In the genomic region with DNA sequence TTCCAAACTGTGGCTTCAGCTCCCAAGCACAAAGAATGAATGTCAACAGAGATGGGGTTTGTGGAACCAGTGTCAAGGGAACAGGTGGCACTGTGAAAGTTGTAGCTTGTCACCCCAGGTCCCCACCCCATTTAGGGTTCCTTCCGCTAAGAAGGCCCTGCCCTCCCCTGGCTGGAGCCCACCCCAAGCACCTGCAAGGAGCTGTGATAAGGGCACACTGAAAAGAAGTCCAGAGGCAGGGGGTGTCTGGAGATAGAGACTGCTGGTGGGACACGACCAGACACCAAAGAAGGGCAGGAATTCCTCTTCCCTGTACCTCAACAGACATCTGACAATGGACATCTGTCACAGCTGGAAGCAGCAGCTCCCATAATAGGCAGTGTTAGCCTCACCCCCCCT, we compare ENCODE assay signal across 1 cellular context.
TF ChIP-seq lines count a peak whose summit lies in the region.

No MANE protein-coding gene starts in this region.

TF ChIP-seq in HepG2, 621 proteins besides CTCF, POLR2A, EP300 and RAD21 (continued from another document):
- no peak for TF ChIP-seq ARID3A (IDR thresholded peaks at IDR 0.05; ENCODE audit: low read depth, low read length)
- no peak for TF ChIP-seq TIGD3 (CRISPR knock-in tag; IDR thresholded peaks at IDR 0.05; ENCODE audit: borderline replicate concordance)
- no peak for TF ChIP-seq ESRRA (CRISPR knock-in tag; IDR thresholded peaks at IDR 0.05; ENCODE audit: low read depth)
- TF ChIP-seq KIAA2018 (CRISPR knock-in tag; IDR thresholded peaks at IDR 0.05; ENCODE audit: borderline replicate concordance) = no peak
- TF ChIP-seq, protein P1, sequence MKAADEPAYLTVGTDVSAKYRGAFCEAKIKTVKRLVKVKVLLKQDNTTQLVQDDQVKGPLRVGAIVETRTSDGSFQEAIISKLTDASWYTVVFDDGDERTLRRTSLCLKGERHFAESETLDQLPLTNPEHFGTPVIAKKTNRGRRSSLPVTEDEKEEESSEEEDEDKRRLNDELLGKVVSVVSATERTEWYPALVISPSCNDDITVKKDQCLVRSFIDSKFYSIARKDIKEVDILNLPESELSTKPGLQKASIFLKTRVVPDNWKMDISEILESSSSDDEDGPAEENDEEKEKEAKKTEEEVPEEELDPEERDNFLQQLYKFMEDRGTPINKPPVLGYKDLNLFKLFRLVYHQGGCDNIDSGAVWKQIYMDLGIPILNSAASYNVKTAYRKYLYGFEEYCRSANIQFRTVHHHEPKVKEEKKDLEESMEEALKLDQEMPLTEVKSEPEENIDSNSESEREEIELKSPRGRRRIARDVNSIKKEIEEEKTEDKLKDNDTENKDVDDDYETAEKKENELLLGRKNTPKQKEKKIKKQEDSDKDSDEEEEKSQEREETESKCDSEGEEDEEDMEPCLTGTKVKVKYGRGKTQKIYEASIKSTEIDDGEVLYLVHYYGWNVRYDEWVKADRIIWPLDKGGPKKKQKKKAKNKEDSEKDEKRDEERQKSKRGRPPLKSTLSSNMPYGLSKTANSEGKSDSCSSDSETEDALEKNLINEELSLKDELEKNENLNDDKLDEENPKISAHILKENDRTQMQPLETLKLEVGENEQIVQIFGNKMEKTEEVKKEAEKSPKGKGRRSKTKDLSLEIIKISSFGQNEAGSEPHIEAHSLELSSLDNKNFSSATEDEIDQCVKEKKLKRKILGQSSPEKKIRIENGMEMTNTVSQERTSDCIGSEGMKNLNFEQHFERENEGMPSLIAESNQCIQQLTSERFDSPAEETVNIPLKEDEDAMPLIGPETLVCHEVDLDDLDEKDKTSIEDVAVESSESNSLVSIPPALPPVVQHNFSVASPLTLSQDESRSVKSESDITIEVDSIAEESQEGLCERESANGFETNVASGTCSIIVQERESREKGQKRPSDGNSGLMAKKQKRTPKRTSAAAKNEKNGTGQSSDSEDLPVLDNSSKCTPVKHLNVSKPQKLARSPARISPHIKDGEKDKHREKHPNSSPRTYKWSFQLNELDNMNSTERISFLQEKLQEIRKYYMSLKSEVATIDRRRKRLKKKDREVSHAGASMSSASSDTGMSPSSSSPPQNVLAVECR (CRISPR knock-in tag; IDR thresholded peaks at IDR 0.05; ENCODE audit: borderline replicate concordance) = no peak
- no peak for TF ChIP-seq ZNF354B (CRISPR knock-in tag; IDR thresholded peaks at IDR 0.05)
- no peak for TF ChIP-seq ZNF33B (CRISPR knock-in tag; IDR thresholded peaks at IDR 0.05)
- no peak for TF ChIP-seq ZNF207 (IDR thresholded peaks at IDR 0.05; ENCODE audit: borderline replicate concordance)
- TF ChIP-seq STAT6 (CRISPR knock-in tag; IDR thresholded peaks at IDR 0.05; ENCODE audit: borderline replicate concordance) = no peak
- no peak for TF ChIP-seq ZNF10 (CRISPR knock-in tag; IDR thresholded peaks at IDR 0.05; ENCODE audit: borderline replicate concordance, low read depth)
- TF ChIP-seq, protein P2, sequence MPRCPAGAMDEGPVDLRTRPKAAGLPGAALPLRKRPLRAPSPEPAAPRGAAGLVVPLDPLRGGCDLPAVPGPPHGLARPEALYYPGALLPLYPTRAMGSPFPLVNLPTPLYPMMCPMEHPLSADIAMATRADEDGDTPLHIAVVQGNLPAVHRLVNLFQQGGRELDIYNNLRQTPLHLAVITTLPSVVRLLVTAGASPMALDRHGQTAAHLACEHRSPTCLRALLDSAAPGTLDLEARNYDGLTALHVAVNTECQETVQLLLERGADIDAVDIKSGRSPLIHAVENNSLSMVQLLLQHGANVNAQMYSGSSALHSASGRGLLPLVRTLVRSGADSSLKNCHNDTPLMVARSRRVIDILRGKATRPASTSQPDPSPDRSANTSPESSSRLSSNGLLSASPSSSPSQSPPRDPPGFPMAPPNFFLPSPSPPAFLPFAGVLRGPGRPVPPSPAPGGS (CRISPR knock-in tag; IDR thresholded peaks at IDR 0.05) = no peak
- no peak for TF ChIP-seq KLF12 (CRISPR knock-in tag; IDR thresholded peaks at IDR 0.05; ENCODE audit: borderline replicate concordance)
